Comparison of ENCODE assay signal across 1 cellular context in genomic region chr3:71060536-71060935, GRCh38.
TF ChIP-seq lines count a peak whose summit lies in the region.

No MANE protein-coding gene starts in this region.

TF ChIP-seq in HepG2, 621 proteins besides CTCF, POLR2A, EP300 and RAD21 (continued from another document and continues in another):
- TF ChIP-seq GMEB1 (CRISPR knock-in tag; IDR thresholded peaks at IDR 0.05; ENCODE audit: borderline replicate concordance) = no peak
- TF ChIP-seq ZNF17 (CRISPR knock-in tag; IDR thresholded peaks at IDR 0.05) = no peak
- TF ChIP-seq STAT6 (CRISPR knock-in tag; IDR thresholded peaks at IDR 0.05; ENCODE audit: borderline replicate concordance) = no peak
- no peak for TF ChIP-seq ZNF740 (CRISPR knock-in tag; IDR thresholded peaks at IDR 0.05)
- no peak for TF ChIP-seq HBP1 (CRISPR knock-in tag; IDR thresholded peaks at IDR 0.05; ENCODE audit: low read depth)
- no peak for TF ChIP-seq ZNF383 (CRISPR knock-in tag; IDR thresholded peaks at IDR 0.05; ENCODE audit: borderline replicate concordance)
- TF ChIP-seq PAF1 (CRISPR knock-in tag; IDR thresholded peaks at IDR 0.05) = no peak
- TF ChIP-seq ZNF773 (CRISPR knock-in tag; IDR thresholded peaks at IDR 0.05; ENCODE audit: borderline replicate concordance) = no peak
- no peak for TF ChIP-seq CHD4 (IDR thresholded peaks at IDR 0.05; ENCODE audit: borderline replicate concordance, low read length)
- no peak for TF ChIP-seq EZH2 (conservative IDR thresholded peaks at IDR 0.05; ENCODE audit: low read depth, low read length)
- peak; percentile 97 for TF ChIP-seq ARID3A (IDR thresholded peaks at IDR 0.05; ENCODE audit: low read depth, low read length)
- TF ChIP-seq ZNF792 (CRISPR knock-in tag; IDR thresholded peaks at IDR 0.05) = 0 out of 2 replicates have a peak, but pooled peaks have one; percentile 31
- no peak for TF ChIP-seq ZNF784 (CRISPR knock-in tag; IDR thresholded peaks at IDR 0.05; ENCODE audit: borderline replicate concordance)
- peak; percentile 96; the same call in 1 of the 2 replicates for TF ChIP-seq GATA4 (IDR thresholded peaks at IDR 0.05; ENCODE audit: borderline replicate concordance, low read depth)
- no peak for TF ChIP-seq NR3C1 (CRISPR knock-in tag; IDR thresholded peaks at IDR 0.05)
- TF ChIP-seq KDM3A (CRISPR knock-in tag; IDR thresholded peaks at IDR 0.05; ENCODE audit: low read depth) = no peak
- 0 out of 2 replicates have a peak, but pooled peaks have one; percentile 42 for TF ChIP-seq RFXANK (CRISPR knock-in tag; IDR thresholded peaks at IDR 0.05)
- no peak for TF ChIP-seq ZMAT5 (CRISPR knock-in tag; IDR thresholded peaks at IDR 0.05; ENCODE audit: borderline replicate concordance, low read depth)
- TF ChIP-seq ZNF468 (CRISPR knock-in tag; IDR thresholded peaks at IDR 0.05) = no peak
- TF ChIP-seq ZNF121 (CRISPR knock-in tag; IDR thresholded peaks at IDR 0.05) = no peak
- TF ChIP-seq ZNF781 (CRISPR knock-in tag; IDR thresholded peaks at IDR 0.05; ENCODE audit: borderline replicate concordance, not compliant biosample characterization) = no peak
- no peak for TF ChIP-seq ZNF572 (CRISPR knock-in tag; IDR thresholded peaks at IDR 0.05)
- no peak for TF ChIP-seq CBX5 (CRISPR knock-in tag; IDR thresholded peaks at IDR 0.05; ENCODE audit: borderline replicate concordance)
- TF ChIP-seq RBM39 (IDR thresholded peaks at IDR 0.05; ENCODE audit: low read depth, low read length, poor library complexity, severe bottlenecking) = no peak
- TF ChIP-seq ZNF710 (CRISPR knock-in tag; IDR thresholded peaks at IDR 0.05; ENCODE audit: borderline replicate concordance) = no peak
- peak; percentile 57; the same call in 1 of the 2 replicates for TF ChIP-seq NKX3-1 (CRISPR knock-in tag; IDR thresholded peaks at IDR 0.05)
- no peak for TF ChIP-seq ZNF556 (CRISPR knock-in tag; IDR thresholded peaks at IDR 0.05; ENCODE audit: borderline replicate concordance)
- no peak for TF ChIP-seq ZFAT (CRISPR knock-in tag; conservative IDR thresholded peaks at IDR 0.05)
- TF ChIP-seq E2F5 (CRISPR knock-in tag; conservative IDR thresholded peaks at IDR 0.05) = no peak
- no peak for TF ChIP-seq BCLAF1 (IDR thresholded peaks at IDR 0.05)
- no peak for TF ChIP-seq IRX3 (CRISPR knock-in tag; IDR thresholded peaks at IDR 0.05; ENCODE audit: borderline replicate concordance, low read depth)
- no peak for TF ChIP-seq DMTF1 (CRISPR knock-in tag; IDR thresholded peaks at IDR 0.05)
- TF ChIP-seq ZNF672 (CRISPR knock-in tag; IDR thresholded peaks at IDR 0.05) = no peak
- TF ChIP-seq LRRFIP1 (CRISPR knock-in tag; conservative IDR thresholded peaks at IDR 0.05) = no peak
- TF ChIP-seq ZNF333 (CRISPR knock-in tag; IDR thresholded peaks at IDR 0.05; ENCODE audit: borderline replicate concordance) = no peak
